In genomic region chr1:147238925-147239820, GRCh38 we compare ENCODE assay signal across 15 cellular contexts. TPM values are rescaled to one million over a fixed set of nuclear protein-coding genes. Genes with fewer than 3 reads are reported as not detected.
DNase-seq lines count a peak whose midpoint lies in the region; ATAC-seq and TF ChIP-seq lines count a peak whose summit lies in the region.
"Had no signal": no experiment of that assay in that cellular context is flagged by ENCODE, and none has a peak within 500 bp of the region (broad histone marks: within the 10 kb centered on the region; RNA-seq: fewer than 3 reads in every experiment).

No MANE protein-coding gene starts in this region.

- H3K36me3 Mint-ChIP-seq in nephron (ENCODE audit: low read depth): peaks cover 2% of the 10 kb centered on the region
- H3K36me3 Mint-ChIP-seq in immature natural killer cell: no peaks in the 10 kb centered on the region

- H3K27ac Mint-ChIP-seq in nephron: peak overlapping the region; percentile 1 to 97 (median 6)
- H3K27ac Mint-ChIP-seq in immature natural killer cell: no peak overlapping the region
- H3K27ac Mint-ChIP-seq: CD8-positive, alpha-beta T cell had no signal

- no peak for TF ChIP-seq CTCF in nephron (IDR thresholded peaks at IDR 0.05; ENCODE audit: unreplicated experiment in 3 of 3)

- H3K4me3 Mint-ChIP-seq in nephron (no peak overlapping the region), immature natural killer cell (no peak overlapping the region)
- H3K4me3 Mint-ChIP-seq: CD8-positive, alpha-beta T cell had no signal

- peaks cover 5% of the 10 kb centered on the region for H3K4me1 Mint-ChIP-seq in nephron
- peaks cover 14 to 18% of the 10 kb centered on the region in 2 donors for H3K4me1 Mint-ChIP-seq in immature natural killer cell

- H3K27me3 Mint-ChIP-seq in nephron (ENCODE audit: low read depth): no peaks in the 10 kb centered on the region
- peaks cover 0 to 10% (median 6%) of the 10 kb centered on the region in 3 donors for H3K27me3 Mint-ChIP-seq in immature natural killer cell (ENCODE audit: low read depth in 3 of 3)

- DNase-seq in DMS53 (lab: John Stamatoyannopoulos, UW) (peak; percentile 49), DMS53 treated with DMSO at 0.1 percent for 48 hours (lab: John Stamatoyannopoulos, UW; ENCODE audit: unreplicated experiment) (no peak), left lobe of liver (ENCODE audit: low spot score) (peak; percentile 57), immature natural killer cell (no peak), NCI-H1417 treated with DMSO at 0.1 percent for 48 hours (lab: John Stamatoyannopoulos, UW) (no peak), NCI-H2107 treated with DMSO at 0.1 percent for 48 hours (lab: John Stamatoyannopoulos, UW; ENCODE audit: unreplicated experiment) (no peak)
- DNase-seq: CD8-positive, alpha-beta T cell; GDM1; HCEC 1CT; NCI-H1930; NCI-H2171 treated with DMSO at 0.1 percent for 48 hours; PC-9 had no signal

- peaks cover 1% of the 10 kb centered on the region for H3K9me3 Mint-ChIP-seq in nephron
- H3K9me3 Mint-ChIP-seq in immature natural killer cell: no peaks in the 10 kb centered on the region
- H3K9me3 Mint-ChIP-seq: CD8-positive, alpha-beta T cell had no signal

- no peak for ATAC-seq in left lobe of liver
- ATAC-seq in HG03457 (IDR thresholded peaks at IDR 0.05; ENCODE audit: unreplicated experiment): no peak
- ATAC-seq: CD8-positive, alpha-beta T cell; K562 had no signal

RNA-seq across cellular contexts. Expression of gene CHD1L, which starts 3.3 kb away (rescaled TPM):
- 27.9 TPM for total RNA-seq in left lobe of liver
- polyA plus RNA-seq in immature natural killer cell: 10 to 100 TPM; 12.6 to 22.9 (median 14.3) TPM

RNA-seq across cellular contexts. Expression of gene FMO5, which starts 14.0 kb away (rescaled TPM):
- total RNA-seq in left lobe of liver: 108 TPM
- polyA plus RNA-seq in immature natural killer cell: 10 to 100 TPM in 1 of 3 donors, 1 to 10 TPM in 2; 1.7 to 12.3 (median 2.8) TPM

Comparison
In these comparisons a context has a peak if more than half of its experiments do, and no peak if none do; other contexts are left out.
1. DNase-seq: peak in DMS53 (single experiment) and left lobe of liver (single experiment); none in DMS53 treated with DMSO at 0.1 percent for 48 hours (single experiment), immature natural killer cell (0 of 3), NCI-H1417 treated with DMSO at 0.1 percent for 48 hours (single experiment) and NCI-H2107 treated with DMSO at 0.1 percent for 48 hours (single experiment).
2. H3K27ac Mint-ChIP-seq: peak in nephron (3 of 3); none in immature natural killer cell (0 of 6).